In the genomic region with DNA sequence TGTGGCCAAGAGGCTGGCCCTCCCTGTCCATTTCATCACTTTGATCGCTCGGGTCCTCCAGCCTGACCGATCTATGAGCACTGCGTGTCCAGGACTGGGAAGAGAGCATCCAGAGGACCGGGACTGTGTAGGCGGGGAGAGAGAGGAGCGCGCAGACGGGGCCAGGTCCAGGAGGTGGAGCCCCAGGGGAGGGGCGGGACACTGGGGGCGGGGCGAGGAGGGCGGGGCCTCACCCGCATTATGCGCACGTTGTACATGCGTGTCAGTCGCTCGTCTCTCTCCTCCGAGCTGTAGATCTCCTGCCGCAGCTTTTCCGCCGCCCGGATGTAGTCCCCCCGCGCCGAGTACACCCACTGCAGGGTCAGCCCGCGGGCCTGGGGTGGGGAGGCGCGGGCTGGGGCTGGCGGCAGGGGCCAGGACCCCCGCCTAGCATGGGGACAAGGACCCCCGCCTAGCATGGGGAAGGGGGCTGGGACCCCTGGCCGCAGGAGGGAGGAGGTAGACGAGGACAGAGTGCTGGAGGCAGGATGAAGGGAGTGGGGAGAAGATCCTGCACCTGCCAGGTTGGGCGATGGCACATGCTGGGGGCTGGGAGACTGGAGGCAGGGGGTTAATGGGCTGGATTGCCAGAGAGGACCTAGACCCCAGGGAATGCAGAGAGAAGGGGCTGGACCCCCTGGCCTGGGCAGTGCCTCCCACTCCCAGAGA, we compare ENCODE assay signal across 8 cellular contexts. TPM values are rescaled to one million over a fixed set of nuclear protein-coding genes. Genes with fewer than 3 reads are reported as not detected.
DNase-seq lines count a peak whose midpoint lies in the region; ATAC-seq lines count a peak whose summit lies in the region.

No MANE protein-coding gene starts in this region.

- peak; percentile 91 for ATAC-seq in GM19455 (IDR thresholded peaks at IDR 0.05; ENCODE audit: unreplicated experiment)
- ATAC-seq in activated T-helper 17 cell treated with anti-CD3 and anti-CD28 coated beads, Interleukin-2, amount 50 U/mL, for 72 hours (replicated peaks), result peak; percentile 99

- peaks cover 26% of the 10 kb centered on the region for H3K36me3 Mint-ChIP-seq in activated T-helper 17 cell treated with anti-CD3 and anti-CD28 coated beads, Interleukin-2, amount 50 U/mL, for 72 hours (ENCODE audit: low read depth)

- no peaks in the 10 kb centered on the region for H3K9me3 Mint-ChIP-seq in activated T-helper 17 cell treated with anti-CD3 and anti-CD28 coated beads, Interleukin-2, amount 50 U/mL, for 72 hours

- no peaks in the 10 kb centered on the region for H3K27me3 Mint-ChIP-seq in activated T-helper 17 cell treated with anti-CD3 and anti-CD28 coated beads, Interleukin-2, amount 50 U/mL, for 72 hours

- H2AFZ ChIP-seq in neuron (ENCODE audit: low read depth, low read length), result peak overlapping the region; percentile 62

- DNase-seq in AG20443 (ENCODE audit: low spot score), result peak; percentile 98
- peak; percentile 89 for DNase-seq in RPMI8226
- peak; percentile 54 for DNase-seq in fibroblast of peridontal ligament (ENCODE audit: extremely low read depth)
- DNase-seq in stromal cell of bone marrow (ENCODE audit: low read depth), result peak; percentile 55

- H3K4me1 Mint-ChIP-seq in activated T-helper 17 cell treated with anti-CD3 and anti-CD28 coated beads, Interleukin-2, amount 50 U/mL, for 72 hours, result peaks cover 13% of the 10 kb centered on the region

- H3K36me3 ChIP-seq in HUES6 (ENCODE audit: control insufficient read depth, insufficient read depth, low read length) (no peaks in the 10 kb centered on the region), neuron (ENCODE audit: insufficient read depth, low read length) (no peaks in the 10 kb centered on the region)

- H3K27ac Mint-ChIP-seq in activated T-helper 17 cell treated with anti-CD3 and anti-CD28 coated beads, Interleukin-2, amount 50 U/mL, for 72 hours, result peak overlapping the region; percentile 46

- H3K9ac ChIP-seq in HUES6 (ENCODE audit: low read length), result peak overlapping the region; percentile 48

- peaks cover 6% of the 10 kb centered on the region; the same call in 1 of the 2 replicates for H3K4me1 ChIP-seq in HUES6 (ENCODE audit: control insufficient read depth, insufficient read depth, low read length)
- peaks cover 6% of the 10 kb centered on the region for H3K4me1 ChIP-seq in neuron (ENCODE audit: insufficient read depth, low read length)

- H3K4me3 Mint-ChIP-seq in activated T-helper 17 cell treated with anti-CD3 and anti-CD28 coated beads, Interleukin-2, amount 50 U/mL, for 72 hours, result peak overlapping the region; percentile 64

- no peaks in the 10 kb centered on the region for H3K9me3 ChIP-seq in HUES6 (ENCODE audit: control insufficient read depth, insufficient read depth, low read depth, low read length)
- no peaks in the 10 kb centered on the region for H3K9me3 ChIP-seq in neuron (ENCODE audit: low read length)

- H3K27ac ChIP-seq in HUES6 (ENCODE audit: low read depth, low read length), result no peak overlapping the region

- peaks cover 16% of the 10 kb centered on the region for H3K27me3 ChIP-seq in HUES6 (ENCODE audit: control insufficient read depth, insufficient read depth, low read length)
- peaks cover 2% of the 10 kb centered on the region for H3K27me3 ChIP-seq in neuron (ENCODE audit: insufficient read depth, low read length)

- H3K4me3 ChIP-seq in HUES6 (ENCODE audit: low read depth, low read length) (peak overlapping the region; percentile 53), neuron (ENCODE audit: low read length) (peak overlapping the region; percentile 34)

RNA-seq across cellular contexts. Expression of gene MOSPD3, which starts 14.3 kb away (rescaled TPM):
- total RNA-seq in activated T-helper 17 cell treated with anti-CD3 and anti-CD28 coated beads, Interleukin-2, amount 50 U/mL, for 72 hours, result 10 to 100 TPM; 21.0 to 32.7 TPM

RNA-seq across cellular contexts. Expression of gene TFR2, which starts 14.7 kb away (rescaled TPM):
- 10 to 100 TPM; 30.8 to 39.4 TPM for total RNA-seq in activated T-helper 17 cell treated with anti-CD3 and anti-CD28 coated beads, Interleukin-2, amount 50 U/mL, for 72 hours

RNA-seq across cellular contexts. Expression of gene PCOLCE, which starts 24.5 kb away (rescaled TPM):
- 10 to 100 TPM; 10.7 to 22.2 TPM for total RNA-seq in activated T-helper 17 cell treated with anti-CD3 and anti-CD28 coated beads, Interleukin-2, amount 50 U/mL, for 72 hours

RNA-seq across cellular contexts. Expression of gene ACTL6B, which starts 29.6 kb away (rescaled TPM):
- not detected for total RNA-seq in activated T-helper 17 cell treated with anti-CD3 and anti-CD28 coated beads, Interleukin-2, amount 50 U/mL, for 72 hours

RNA-seq across cellular contexts. Expression of gene FBXO24, which starts 40.6 kb away (rescaled TPM):
- 1 to 10 TPM; 1.5 to 5.6 TPM for total RNA-seq in activated T-helper 17 cell treated with anti-CD3 and anti-CD28 coated beads, Interleukin-2, amount 50 U/mL, for 72 hours
